Comparison of ENCODE assay signal across 19 cellular contexts in the genomic region with DNA sequence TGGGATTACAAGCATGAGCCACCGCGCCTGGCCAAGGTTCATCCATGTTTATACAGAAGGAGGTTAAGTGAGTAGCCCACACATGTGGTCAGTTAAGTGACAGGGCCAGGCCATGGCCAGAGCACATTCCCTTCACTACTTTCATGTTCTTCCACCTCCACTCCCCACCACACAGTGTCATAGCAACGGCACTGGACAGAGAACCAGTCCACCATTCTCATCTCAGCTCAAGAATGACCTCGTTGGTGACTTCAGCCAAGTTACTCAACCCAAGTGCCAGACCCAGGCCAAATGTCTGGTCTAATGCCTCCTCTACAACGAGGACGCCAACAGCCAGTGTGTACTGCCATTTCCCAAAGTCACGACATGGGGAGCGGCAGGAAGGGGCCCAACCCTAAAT.
DNase-seq lines count a peak whose midpoint lies in the region; ATAC-seq and TF ChIP-seq lines count a peak whose summit lies in the region.
"Had no signal": no experiment of that assay in that cellular context is flagged by ENCODE, and none has a peak within 500 bp of the region (broad histone marks: within the 10 kb centered on the region; RNA-seq: fewer than 3 reads in every experiment).

No MANE protein-coding gene starts in this region.

- H2AFZ ChIP-seq in H9 (ENCODE audit: low read length) (peak overlapping the region; percentile 6), smooth muscle cell (ENCODE audit: low read depth) (no peak overlapping the region)

- H2BK15ac ChIP-seq in H9 (ENCODE audit: low read depth, low read length), result no peak overlapping the region

- no peak overlapping the region for H3K27ac Mint-ChIP-seq in H9
- H3K27ac Mint-ChIP-seq: CD4-positive, alpha-beta memory T cell had no signal

- no peak overlapping the region for H3K4me3 Mint-ChIP-seq in H9
- H3K4me3 Mint-ChIP-seq: CD4-positive, alpha-beta memory T cell had no signal

- H3K4me3 ChIP-seq in SK-N-MC (peak overlapping the region; percentile 42; the same call in 1 of the 2 replicates), fibroblast of mammary gland (ENCODE audit: control insufficient read depth, low read depth, low read length) (no peak overlapping the region), smooth muscle cell (no peak overlapping the region), sigmoid colon (no peak overlapping the region)
- H3K4me3 ChIP-seq: A549 had no signal

- no peaks in the 10 kb centered on the region for H3K23me2 ChIP-seq in H9 (ENCODE audit: insufficient read length, low read depth, low read length, poor library complexity, severe bottlenecking)

- H3K23ac ChIP-seq in H9 (ENCODE audit: insufficient read length, low read depth, low read length), result no peak overlapping the region

- no peak overlapping the region for H4K91ac ChIP-seq in H9 (ENCODE audit: insufficient read length, low read depth, low read length)

- no CpG with 5 or more reads among the region's 8 CpGs for WGBS in H9 (ENCODE audit: extremely low coverage, insufficient read length, low lambda C conversion rate)
- 92% methylated on average over 8 of the region's 8 CpGs for WGBS in smooth muscle cell (ENCODE audit: low lambda C conversion rate)
- WGBS in sigmoid colon, 2 donors, result 79 to 84% methylated on average over 8 of the region's 8 CpGs

- H2BK5ac ChIP-seq in H9 (ENCODE audit: insufficient read length, low read length), result no peak overlapping the region

- H3K4me1 Mint-ChIP-seq in H9, result peaks cover 20 to 23% of the 10 kb centered on the region in 2 experiments
- H3K4me1 Mint-ChIP-seq: CD4-positive, alpha-beta memory T cell; IgD-negative memory B cell had no signal

- ATAC-seq in sciatic nerve, result peak; percentile 30
- ATAC-seq in GM19395 (IDR thresholded peaks at IDR 0.05; ENCODE audit: unreplicated experiment), result no peak
- ATAC-seq in HG03095 (IDR thresholded peaks at IDR 0.05; ENCODE audit: unreplicated experiment), result no peak
- ATAC-seq: A549 had no signal

- no peak overlapping the region for H2BK120ac ChIP-seq in H9 (ENCODE audit: low read depth, low read length, poor library complexity, severe bottlenecking)

- H3K27me3 ChIP-seq in H9 (ENCODE audit: insufficient read depth, low read length) (no peaks in the 10 kb centered on the region), smooth muscle cell (ENCODE audit: low read depth) (no peaks in the 10 kb centered on the region), sigmoid colon (no peaks in the 10 kb centered on the region)

- H3K9me3 ChIP-seq in H9 (ENCODE audit: control insufficient read depth, low read depth, low read length), result no peaks in the 10 kb centered on the region
- H3K9me3 ChIP-seq in SK-N-MC (ENCODE audit: low read depth, low read length), result no peaks in the 10 kb centered on the region
- no peaks in the 10 kb centered on the region for H3K9me3 ChIP-seq in smooth muscle cell (replicated peaks; ENCODE audit: low read depth)
- no peaks in the 10 kb centered on the region for H3K9me3 ChIP-seq in sigmoid colon
- H3K9me3 ChIP-seq: A549 had no signal

- no peak overlapping the region for H2BK20ac ChIP-seq in H9 (ENCODE audit: low read depth, low read length, poor library complexity, severe bottlenecking)

- H3K4me1 ChIP-seq in H9 (ENCODE audit: insufficient read depth, low read length) (no peaks in the 10 kb centered on the region; the same call in 1 of the 2 replicates), smooth muscle cell (ENCODE audit: low read depth) (no peaks in the 10 kb centered on the region), sigmoid colon (no peaks in the 10 kb centered on the region)
- H3K4me1 ChIP-seq: A549 had no signal

- H3K27ac ChIP-seq in H9 (ENCODE audit: insufficient read length, low read depth, low read length), result no peak overlapping the region
- H3K27ac ChIP-seq in SK-N-MC, result 0 out of 2 replicates have a peak overlapping the region, but pooled peaks have one; percentile 19
- H3K27ac ChIP-seq in smooth muscle cell (ENCODE audit: low read depth), result no peak overlapping the region
- no peak overlapping the region for H3K27ac ChIP-seq in sigmoid colon
- H3K27ac ChIP-seq: A549 had no signal

- no peak overlapping the region for H3K56ac ChIP-seq in H9 (ENCODE audit: insufficient read length, low read depth, low read length)

- H3F3A ChIP-seq in smooth muscle cell (ENCODE audit: low read depth), result no peaks in the 10 kb centered on the region

- H4K20me1 ChIP-seq in H9 (ENCODE audit: control insufficient read depth, insufficient read depth, insufficient read length) (no peaks in the 10 kb centered on the region), smooth muscle cell (ENCODE audit: low read depth) (no peaks in the 10 kb centered on the region)

- no peak for TF ChIP-seq POLR2A in sigmoid colon (IDR thresholded peaks at IDR 0.05)

- peaks cover 0 to 3% of the 10 kb centered on the region in 2 experiments for H3K9me3 Mint-ChIP-seq in H9
- H3K9me3 Mint-ChIP-seq: IgD-negative memory B cell had no signal

- H3K79me2 ChIP-seq in H9 (ENCODE audit: insufficient read depth, low read length), result no peaks in the 10 kb centered on the region
- H3K79me2 ChIP-seq in smooth muscle cell (ENCODE audit: low read depth), result no peaks in the 10 kb centered on the region

- H3K79me1 ChIP-seq in H9 (ENCODE audit: insufficient read depth, low read depth, low read length, poor library complexity, severe bottlenecking), result no peaks in the 10 kb centered on the region

- no peak overlapping the region for H2BK12ac ChIP-seq in H9 (ENCODE audit: insufficient read length, low read depth, low read length)

- no peak overlapping the region for H4K8ac ChIP-seq in H9 (replicated peaks; ENCODE audit: insufficient read length, low read depth, low read length)

- TF ChIP-seq CTCF in H9 (conservative IDR thresholded peaks at IDR 0.05), result no peak
- TF ChIP-seq CTCF in fibroblast of mammary gland (conservative IDR thresholded peaks at IDR 0.05; ENCODE audit: control insufficient read depth, insufficient read depth, low read depth, low read length), result no peak
- no peak for TF ChIP-seq CTCF in smooth muscle cell (IDR thresholded peaks at IDR 0.05; ENCODE audit: borderline replicate concordance, insufficient read depth, poor library complexity, severe bottlenecking)
- no peak for TF ChIP-seq CTCF in sigmoid colon (IDR thresholded peaks at IDR 0.05)

- H3K4ac ChIP-seq in H9 (ENCODE audit: low read depth, low read length), result no peak overlapping the region

- H3K36me3 ChIP-seq in SK-N-MC (ENCODE audit: insufficient read depth, low read length) (no peaks in the 10 kb centered on the region), smooth muscle cell (ENCODE audit: low read depth) (no peaks in the 10 kb centered on the region), sigmoid colon (no peaks in the 10 kb centered on the region)

- no peak overlapping the region for H3K14ac ChIP-seq in H9 (ENCODE audit: insufficient read depth, low read length)

- peaks cover 3 to 7% (median 4%) of the 10 kb centered on the region in 3 experiments; a peak in 3 of 7 replicates for H3K36me3 Mint-ChIP-seq in H9 (ENCODE audit: insufficient read depth in 1 of 3, low read depth in 3 of 3)
- H3K36me3 Mint-ChIP-seq: CD4-positive, alpha-beta memory T cell; IgD-negative memory B cell had no signal

- H4K5ac ChIP-seq in H9 (ENCODE audit: insufficient read length, low read depth, low read length), result no peak overlapping the region

- H3K4me2 ChIP-seq in H9 (ENCODE audit: insufficient read depth, insufficient read length, low read length) (no peak overlapping the region), smooth muscle cell (no peak overlapping the region)
- H3K4me2 ChIP-seq: A549 had no signal

- H2AK5ac ChIP-seq in H9 (ENCODE audit: insufficient read length, low read length), result no peak overlapping the region

- H3K9ac ChIP-seq in H9 (ENCODE audit: extremely low read depth, insufficient read length, low read length) (no peak overlapping the region), SK-N-MC (ENCODE audit: insufficient read length) (no peak overlapping the region), smooth muscle cell (ENCODE audit: low read depth) (no peak overlapping the region)

- no peak for DNase-seq in H9
- DNase-seq in SK-N-MC (ENCODE audit: low read depth, low spot score), result no peak
- DNase-seq in fibroblast of mammary gland (ENCODE audit: low read depth), result peak; percentile 24
- DNase-seq in sciatic nerve (ENCODE audit: low spot score), result no peak
- DNase-seq in smooth muscle cell (lab: John Stamatoyannopoulos, UW; ENCODE audit: unreplicated experiment), result no peak
- no peak for DNase-seq in sigmoid colon
- DNase-seq: CD4-positive, alpha-beta memory T cell; DMS53; EL; GOT3; NCI-H1694 treated with DMSO at 0.1 percent for 48 hours; NCI-H226; NCI-H524 treated with DMSO at 0.1 percent for 48 hours; RPMI8226; SIG-M5 had no signal

- intact Hi-C loops in sciatic nerve (cut with DNase I) (no loop called here), sigmoid colon (cut with DNase I) (no loop called here)

- no peak overlapping the region for H3K18ac ChIP-seq in H9 (ENCODE audit: insufficient read length, low read depth, low read length)

- no peaks in the 10 kb centered on the region for H3K27me3 Mint-ChIP-seq in H9 (ENCODE audit: low read depth)
- H3K27me3 Mint-ChIP-seq: CD4-positive, alpha-beta memory T cell; IgD-negative memory B cell had no signal

- no peak overlapping the region for H3T11ph ChIP-seq in H9 (ENCODE audit: low read length)

- no peak for TF ChIP-seq EP300 in sigmoid colon (IDR thresholded peaks at IDR 0.05)
